In genomic region chr1:156703741-156704140, GRCh38 we compare ENCODE assay signal across 13 cellular contexts. TPM values are rescaled to one million over a fixed set of nuclear protein-coding genes. Genes with fewer than 3 reads are reported as not detected.
DNase-seq lines count a peak whose midpoint lies in the region; ATAC-seq and TF ChIP-seq lines count a peak whose summit lies in the region.
"Had no signal": no experiment of that assay in that cellular context is flagged by ENCODE, and none has a peak within 500 bp of the region (broad histone marks: within the 10 kb centered on the region; RNA-seq: fewer than 3 reads in every experiment).

No MANE protein-coding gene starts in this region.

- H3K27ac Mint-ChIP-seq in CD8-positive, alpha-beta T cell: no peak overlapping the region
- no peak overlapping the region for H3K27ac Mint-ChIP-seq in chondrocyte (ENCODE audit: unreplicated experiment)
- H3K27ac Mint-ChIP-seq in natural killer cell treated with Interleukin-12 subunit alpha and Interleukin-12 subunit beta and Interleukin-15 and Interleukin-18, amount 100 ng/mL, for 72 hours: no peak overlapping the region
- H3K27ac Mint-ChIP-seq in stimulated activated memory B cell treated with anti-CD40 and anti-IgM and Interleukin-4, amounts not matched to agents 10 μg/mL and 1 μg/mL and 100 μg/mL, for 72 hours: no peak overlapping the region

- no peak for TF ChIP-seq CTCF in CD8-positive, alpha-beta T cell (IDR thresholded peaks at IDR 0.05)
- no peak for TF ChIP-seq CTCF in chondrocyte (IDR thresholded peaks at IDR 0.05)

- peaks cover 8% of the 10 kb centered on the region for H3K27me3 ChIP-seq in CD8-positive, alpha-beta T cell (ENCODE audit: insufficient read depth, low read length)
- H3K27me3 ChIP-seq in MG63: no peaks in the 10 kb centered on the region
- H3K27me3 ChIP-seq: brain microvascular endothelial cell had no signal

- H3K36me3 Mint-ChIP-seq in CD8-positive, alpha-beta T cell: no peaks in the 10 kb centered on the region
- peaks cover 12% of the 10 kb centered on the region for H3K36me3 Mint-ChIP-seq in chondrocyte (ENCODE audit: low read depth)
- no peaks in the 10 kb centered on the region for H3K36me3 Mint-ChIP-seq in natural killer cell treated with Interleukin-12 subunit alpha and Interleukin-12 subunit beta and Interleukin-15 and Interleukin-18, amount 100 ng/mL, for 72 hours
- peaks cover 9% of the 10 kb centered on the region for H3K36me3 Mint-ChIP-seq in stimulated activated memory B cell treated with anti-CD40 and anti-IgM and Interleukin-4, amounts not matched to agents 10 μg/mL and 1 μg/mL and 100 μg/mL, for 72 hours

- no peak for DNase-seq in CD8-positive, alpha-beta T cell
- peak; percentile 39 for DNase-seq in MG63
- DNase-seq in chondrocyte (ENCODE audit: low spot score): no peak
- no peak for DNase-seq in natural killer cell treated with Interleukin-12 subunit alpha and Interleukin-12 subunit beta and Interleukin-15 and Interleukin-18, amount 100 ng/mL, for 72 hours (ENCODE audit: low spot score)
- DNase-seq in NCI-H526 treated with DMSO at 0.1 percent for 48 hours (lab: John Stamatoyannopoulos, UW): no peak
- no peak for DNase-seq in NCI-H187 treated with DMSO at 0.1 percent for 48 hours (lab: John Stamatoyannopoulos, UW)
- DNase-seq: brain microvascular endothelial cell, foreskin melanocyte, Kasumi-1, lower lobe of right lung, NCI-H510A had no signal

- H3K4me1 Mint-ChIP-seq in CD8-positive, alpha-beta T cell (ENCODE audit: low read depth): peaks cover 37% of the 10 kb centered on the region
- H3K4me1 Mint-ChIP-seq in chondrocyte (ENCODE audit: low read depth): peaks cover 55% of the 10 kb centered on the region
- peaks cover 0 to 22% of the 10 kb centered on the region in 2 donors for H3K4me1 Mint-ChIP-seq in natural killer cell treated with Interleukin-12 subunit alpha and Interleukin-12 subunit beta and Interleukin-15 and Interleukin-18, amount 100 ng/mL, for 72 hours (ENCODE audit: low read depth in 2 of 2)
- H3K4me1 Mint-ChIP-seq in stimulated activated memory B cell treated with anti-CD40 and anti-IgM and Interleukin-4, amounts not matched to agents 10 μg/mL and 1 μg/mL and 100 μg/mL, for 72 hours: peaks cover 29% of the 10 kb centered on the region

- no peak for ATAC-seq in CD8-positive, alpha-beta T cell
- ATAC-seq in natural killer cell treated with Interleukin-12 subunit alpha and Interleukin-12 subunit beta and Interleukin-15 and Interleukin-18, amount 100 ng/mL, for 72 hours: no peak
- no peak for ATAC-seq in HG03521 (IDR thresholded peaks at IDR 0.05; ENCODE audit: unreplicated experiment)
- ATAC-seq in stimulated activated memory B cell treated with anti-CD40 and anti-IgM and Interleukin-4, amounts not matched to agents 10 μg/mL and 1 μg/mL and 100 μg/mL, for 72 hours: no peak
- ATAC-seq: lower lobe of right lung had no signal

- CTCF ChIA-PET in CD8-positive, alpha-beta T cell (lab: Charles Lee): interaction anchor here (14.6 to 34.6 kb wide), 2 partner anchors 20 to 25 kb away, joined by 144 to 997 read pairs; partner anchors contain the start of genes ISG20L2, METTL25B and NES

- intact Hi-C loops in CD8-positive, alpha-beta T cell (cut with DNase I, micrococcal nuclease): no loop called here

- no peak overlapping the region for H3K27ac ChIP-seq in CD8-positive, alpha-beta T cell (ENCODE audit: low read depth, low read length)
- H3K27ac ChIP-seq: brain microvascular endothelial cell, lower lobe of right lung had no signal

- no peaks in the 10 kb centered on the region for H3K36me3 ChIP-seq in CD8-positive, alpha-beta T cell (ENCODE audit: insufficient read depth, low read length)
- peaks cover 2% of the 10 kb centered on the region for H3K36me3 ChIP-seq in MG63
- H3K36me3 ChIP-seq: brain microvascular endothelial cell, lower lobe of right lung had no signal

- peak overlapping the region; percentile 8 for H3K4me3 Mint-ChIP-seq in CD8-positive, alpha-beta T cell
- peak overlapping the region; percentile 81 for H3K4me3 Mint-ChIP-seq in chondrocyte (ENCODE audit: unreplicated experiment)
- H3K4me3 Mint-ChIP-seq in natural killer cell treated with Interleukin-12 subunit alpha and Interleukin-12 subunit beta and Interleukin-15 and Interleukin-18, amount 100 ng/mL, for 72 hours: peak overlapping the region; percentile 17
- no peak overlapping the region for H3K4me3 Mint-ChIP-seq in stimulated activated memory B cell treated with anti-CD40 and anti-IgM and Interleukin-4, amounts not matched to agents 10 μg/mL and 1 μg/mL and 100 μg/mL, for 72 hours

- peaks cover 41% of the 10 kb centered on the region for H3K4me1 ChIP-seq in CD8-positive, alpha-beta T cell (ENCODE audit: insufficient read depth, low read length)

- H3K9me3 Mint-ChIP-seq in CD8-positive, alpha-beta T cell: no peaks in the 10 kb centered on the region
- no peaks in the 10 kb centered on the region for H3K9me3 Mint-ChIP-seq in chondrocyte (ENCODE audit: low read depth)
- no peaks in the 10 kb centered on the region for H3K9me3 Mint-ChIP-seq in natural killer cell treated with Interleukin-12 subunit alpha and Interleukin-12 subunit beta and Interleukin-15 and Interleukin-18, amount 100 ng/mL, for 72 hours
- no peaks in the 10 kb centered on the region for H3K9me3 Mint-ChIP-seq in stimulated activated memory B cell treated with anti-CD40 and anti-IgM and Interleukin-4, amounts not matched to agents 10 μg/mL and 1 μg/mL and 100 μg/mL, for 72 hours

- H3K9me3 ChIP-seq in CD8-positive, alpha-beta T cell (ENCODE audit: low read length): no peaks in the 10 kb centered on the region
- no peaks in the 10 kb centered on the region for H3K9me3 ChIP-seq in MG63
- H3K9me3 ChIP-seq: lower lobe of right lung had no signal

- H3K27me3 Mint-ChIP-seq in CD8-positive, alpha-beta T cell (ENCODE audit: low read depth): peaks cover 18% of the 10 kb centered on the region
- H3K27me3 Mint-ChIP-seq in chondrocyte (ENCODE audit: low read depth): no peaks in the 10 kb centered on the region
- H3K27me3 Mint-ChIP-seq in natural killer cell treated with Interleukin-12 subunit alpha and Interleukin-12 subunit beta and Interleukin-15 and Interleukin-18, amount 100 ng/mL, for 72 hours: peaks cover 16 to 22% of the 10 kb centered on the region in 2 donors
- H3K27me3 Mint-ChIP-seq in stimulated activated memory B cell treated with anti-CD40 and anti-IgM and Interleukin-4, amounts not matched to agents 10 μg/mL and 1 μg/mL and 100 μg/mL, for 72 hours: peaks cover 58% of the 10 kb centered on the region

- POLR2A ChIA-PET in CD8-positive, alpha-beta T cell (lab: Charles Lee): no interaction called here

- no peak overlapping the region for H3K4me3 ChIP-seq in CD8-positive, alpha-beta T cell (ENCODE audit: low read depth, low read length)
- no peak overlapping the region for H3K4me3 ChIP-seq in MG63
- H3K4me3 ChIP-seq: lower lobe of right lung had no signal

RNA-seq across cellular contexts. Expression of gene CRABP2, which starts 1.6 kb away (rescaled TPM):
- total RNA-seq in CD8-positive, alpha-beta T cell: 1 to 10 TPM; 4.6 to 5.4 TPM
- 57.8 and 62.8 TPM in 2 replicates for total RNA-seq in MG63 (2014; rRNA removed; shearing (Covaris generic); ENCODE audit: low replicate concordance)
- 88.7 to 193 TPM (median 93.5 TPM) in 3 replicates for total RNA-seq in chondrocyte
- 1 to 10 TPM; 2.4 to 4.6 TPM for total RNA-seq in natural killer cell treated with Interleukin-12 subunit alpha and Interleukin-12 subunit beta and Interleukin-15 and Interleukin-18, amount 100 ng/mL, for 72 hours

RNA-seq across cellular contexts. Expression of gene METTL25B, which starts 24.5 kb away (rescaled TPM):
- 10 to 100 TPM in 1 of 2 experiments, 1 to 10 TPM in 1; 9.8 to 11.4 TPM for total RNA-seq in CD8-positive, alpha-beta T cell
- total RNA-seq in MG63 (2014; rRNA removed; shearing (Covaris generic); ENCODE audit: low replicate concordance): 10.0 and 20.8 TPM in 2 replicates
- total RNA-seq in chondrocyte: 11.4 to 17.1 TPM (median 14.1 TPM) in 3 replicates
- 10 to 100 TPM; 33.0 to 37.4 TPM for total RNA-seq in natural killer cell treated with Interleukin-12 subunit alpha and Interleukin-12 subunit beta and Interleukin-15 and Interleukin-18, amount 100 ng/mL, for 72 hours

RNA-seq across cellular contexts. Expression of gene ISG20L2, which starts 24.8 kb away (rescaled TPM):
- 10 to 100 TPM; 54.5 to 63.5 TPM for total RNA-seq in CD8-positive, alpha-beta T cell
- 15.6 and 38.7 TPM in 2 replicates for total RNA-seq in MG63 (2014; rRNA removed; shearing (Covaris generic); ENCODE audit: low replicate concordance)
- 22.3 to 45.7 TPM (median 23.7 TPM) in 3 replicates for total RNA-seq in chondrocyte
- total RNA-seq in natural killer cell treated with Interleukin-12 subunit alpha and Interleukin-12 subunit beta and Interleukin-15 and Interleukin-18, amount 100 ng/mL, for 72 hours: 10 to 100 TPM; 67.5 to 97.5 TPM

RNA-seq across cellular contexts. Expression of gene NES, which starts 26.5 kb away (rescaled TPM):
- not detected for total RNA-seq in CD8-positive, alpha-beta T cell
- 0.03 TPM in 1 of 2 replicates, not detected in the other for total RNA-seq in MG63 (2014; rRNA removed; shearing (Covaris generic); ENCODE audit: low replicate concordance)
- 6.0 to 11.6 TPM (median 6.9 TPM) in 3 replicates for total RNA-seq in chondrocyte
- total RNA-seq in natural killer cell treated with Interleukin-12 subunit alpha and Interleukin-12 subunit beta and Interleukin-15 and Interleukin-18, amount 100 ng/mL, for 72 hours: not detected

RNA-seq across cellular contexts. Expression of gene MRPL24, which starts 37.1 kb away (rescaled TPM):
- 10 to 100 TPM in 1 of 2 experiments, 1 to 10 TPM in 1; 9.1 to 12.5 TPM for total RNA-seq in CD8-positive, alpha-beta T cell
- 189 and 246 TPM in 2 replicates for total RNA-seq in MG63 (2014; rRNA removed; shearing (Covaris generic); ENCODE audit: low replicate concordance)
- total RNA-seq in chondrocyte: 38.6 to 58.3 TPM (median 40.3 TPM) in 3 replicates
- total RNA-seq in natural killer cell treated with Interleukin-12 subunit alpha and Interleukin-12 subunit beta and Interleukin-15 and Interleukin-18, amount 100 ng/mL, for 72 hours: 10 to 100 TPM; 52.9 to 71.2 TPM
